ENCODE assay signal across 18 cellular contexts in genomic region chr10:2885276-2885955, GRCh38.
"Had no signal": no experiment of that assay in that cellular context is flagged by ENCODE, and none has a peak within 500 bp of the region (broad histone marks: within the 10 kb centered on the region; RNA-seq: fewer than 3 reads in every experiment).

No MANE protein-coding gene starts in this region.

- H3K9me3 ChIP-seq: pancreas, testis, upper lobe of right lung had no signal

- H3K4me1 Mint-ChIP-seq: activated CD8-positive, alpha-beta memory T cell treated with anti-CD3 and anti-CD28 coated beads, Interleukin-2, amount 10 ng/mL, durations not matched to agents 7 days and 5 days; stimulated activated naive CD8-positive, alpha-beta T cell treated with anti-CD3 and anti-CD28 coated beads, Interleukin-15, amount 100 ng/mL, for 72 hours had no signal

- H3K27ac Mint-ChIP-seq: activated CD8-positive, alpha-beta memory T cell treated with anti-CD3 and anti-CD28 coated beads, Interleukin-2, amount 10 ng/mL, durations not matched to agents 7 days and 5 days; activated naive CD4-positive, alpha-beta T cell treated with anti-CD3 and anti-CD28 coated beads, Interleukin-2, amount 50 U/mL, for 72 hours; activated T-cell treated with anti-CD3 and anti-CD28 coated beads, Interleukin-2, amount 50 U/mL, for 24 hours; brain; stimulated activated naive CD8-positive, alpha-beta T cell treated with anti-CD3 and anti-CD28 coated beads, Interleukin-15, amount 100 ng/mL, for 72 hours had no signal

- H3K27ac ChIP-seq: epithelial cell of prostate, hepatocyte, pancreas, testis, upper lobe of right lung had no signal

- H3K4me3 ChIP-seq: hepatocyte, pancreas, testis, upper lobe of right lung had no signal

- H3K4me3 Mint-ChIP-seq: activated CD8-positive, alpha-beta memory T cell treated with anti-CD3 and anti-CD28 coated beads, Interleukin-2, amount 10 ng/mL, durations not matched to agents 7 days and 5 days; activated T-cell treated with anti-CD3 and anti-CD28 coated beads, Interleukin-2, amount 50 U/mL, for 24 hours; brain; stimulated activated naive CD8-positive, alpha-beta T cell treated with anti-CD3 and anti-CD28 coated beads, Interleukin-15, amount 100 ng/mL, for 72 hours had no signal

- ATAC-seq: activated CD8-positive, alpha-beta memory T cell treated with anti-CD3 and anti-CD28 coated beads, Interleukin-2, amount 10 ng/mL, durations not matched to agents 7 days and 5 days; activated naive CD4-positive, alpha-beta T cell treated with anti-CD3 and anti-CD28 coated beads, Interleukin-2, amount 50 U/mL, for 72 hours; pancreas; stimulated activated naive CD8-positive, alpha-beta T cell treated with anti-CD3 and anti-CD28 coated beads, Interleukin-15, amount 100 ng/mL, for 72 hours; upper lobe of right lung had no signal

- H3K36me3 ChIP-seq: pancreas, upper lobe of right lung had no signal

- H3K36me3 Mint-ChIP-seq: activated CD8-positive, alpha-beta memory T cell treated with anti-CD3 and anti-CD28 coated beads, Interleukin-2, amount 10 ng/mL, durations not matched to agents 7 days and 5 days; activated naive CD4-positive, alpha-beta T cell treated with anti-CD3 and anti-CD28 coated beads, Interleukin-2, amount 50 U/mL, for 72 hours; brain had no signal

- H3K4me1 ChIP-seq: pancreas, testis, upper lobe of right lung had no signal

- H3K27me3 ChIP-seq: hepatocyte, pancreas, testis, upper lobe of right lung had no signal

- H3K4me2 ChIP-seq: hepatocyte had no signal

- FAIRE-seq: pancreas had no signal

- H3K79me2 ChIP-seq: hepatocyte had no signal

- H2AFZ ChIP-seq: hepatocyte had no signal

- H3K9me3 Mint-ChIP-seq: activated T-cell treated with anti-CD3 and anti-CD28 coated beads, Interleukin-2, amount 50 U/mL, for 24 hours had no signal

- DNase-seq: activated CD4-positive, alpha-beta T cell treated with anti-CD3 and anti-CD28 coated beads for 1 hour; activated CD4-positive, alpha-beta T cell treated with anti-CD3 and anti-CD28 coated beads, Interleukin-2, amount 50 U/mL, for 48 hours; activated CD8-positive, alpha-beta memory T cell treated with anti-CD3 and anti-CD28 coated beads, Interleukin-2, amount 10 ng/mL, durations not matched to agents 7 days and 5 days; activated effector memory CD4-positive, alpha-beta T cell treated with Interleukin-2 at 50 U/mL for 16 hours; activated T-cell treated with anti-CD3 and anti-CD28 coated beads, Interleukin-2, amount 50 U/mL, for 24 hours; amniotic stem cell; effector memory CD4-positive, alpha-beta T cell; kidney glomerular epithelial cell; pancreas; stimulated activated CD4-positive, alpha-beta T cell treated with anti-CD3 and anti-CD28 coated beads, Interleukin-4, amount 100 ng/mL, for 1 hour; stimulated activated CD8-positive, alpha-beta memory T cell treated with anti-CD3 and anti-CD28 coated beads, Interleukin-4, amount 100 ng/mL, for 48 hours; stimulated activated naive CD8-positive, alpha-beta T cell treated with anti-CD3 and anti-CD28 coated beads, Interleukin-15, amount 100 ng/mL, for 72 hours; testis; upper lobe of right lung had no signal
